ENCODE assay signal across 1 cellular context in the genomic region with DNA sequence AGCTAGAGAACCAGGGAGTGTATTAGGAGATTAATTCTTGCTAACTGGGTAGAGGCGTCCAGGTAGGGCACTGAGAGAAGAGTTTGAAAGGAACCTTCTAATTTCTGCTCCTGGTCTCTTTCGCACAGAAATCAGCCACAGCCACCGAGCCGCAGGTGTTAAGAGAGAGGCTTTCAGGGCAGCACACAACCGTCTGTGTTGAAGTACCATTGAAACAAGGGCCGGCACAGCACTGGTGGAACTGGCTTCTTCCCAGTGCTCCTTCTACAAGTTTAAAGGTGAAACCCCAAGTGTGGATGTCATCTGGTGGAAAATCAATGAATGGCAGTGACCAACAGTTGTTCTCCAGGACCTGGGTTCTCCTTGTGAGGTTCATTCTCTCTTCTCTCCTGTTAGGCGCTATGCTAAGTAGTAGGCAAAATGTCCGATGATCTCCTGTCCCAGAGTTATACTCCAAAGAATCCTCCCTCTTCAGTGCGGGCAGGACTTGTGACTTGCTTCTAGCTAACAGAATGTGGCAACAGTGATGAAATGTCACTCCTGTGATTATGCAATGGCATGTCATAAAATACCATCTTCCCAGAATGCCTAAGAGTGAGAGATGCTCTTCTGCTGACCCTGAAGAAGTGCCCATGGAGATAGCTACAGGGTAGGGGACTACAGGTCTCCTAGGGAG.
TF ChIP-seq lines count a peak whose summit lies in the region.

No MANE protein-coding gene starts in this region.

TF ChIP-seq in A549, 52 proteins besides CTCF, POLR2A, EP300 and RAD21 (continued from another document):
- TF ChIP-seq, protein P1, sequence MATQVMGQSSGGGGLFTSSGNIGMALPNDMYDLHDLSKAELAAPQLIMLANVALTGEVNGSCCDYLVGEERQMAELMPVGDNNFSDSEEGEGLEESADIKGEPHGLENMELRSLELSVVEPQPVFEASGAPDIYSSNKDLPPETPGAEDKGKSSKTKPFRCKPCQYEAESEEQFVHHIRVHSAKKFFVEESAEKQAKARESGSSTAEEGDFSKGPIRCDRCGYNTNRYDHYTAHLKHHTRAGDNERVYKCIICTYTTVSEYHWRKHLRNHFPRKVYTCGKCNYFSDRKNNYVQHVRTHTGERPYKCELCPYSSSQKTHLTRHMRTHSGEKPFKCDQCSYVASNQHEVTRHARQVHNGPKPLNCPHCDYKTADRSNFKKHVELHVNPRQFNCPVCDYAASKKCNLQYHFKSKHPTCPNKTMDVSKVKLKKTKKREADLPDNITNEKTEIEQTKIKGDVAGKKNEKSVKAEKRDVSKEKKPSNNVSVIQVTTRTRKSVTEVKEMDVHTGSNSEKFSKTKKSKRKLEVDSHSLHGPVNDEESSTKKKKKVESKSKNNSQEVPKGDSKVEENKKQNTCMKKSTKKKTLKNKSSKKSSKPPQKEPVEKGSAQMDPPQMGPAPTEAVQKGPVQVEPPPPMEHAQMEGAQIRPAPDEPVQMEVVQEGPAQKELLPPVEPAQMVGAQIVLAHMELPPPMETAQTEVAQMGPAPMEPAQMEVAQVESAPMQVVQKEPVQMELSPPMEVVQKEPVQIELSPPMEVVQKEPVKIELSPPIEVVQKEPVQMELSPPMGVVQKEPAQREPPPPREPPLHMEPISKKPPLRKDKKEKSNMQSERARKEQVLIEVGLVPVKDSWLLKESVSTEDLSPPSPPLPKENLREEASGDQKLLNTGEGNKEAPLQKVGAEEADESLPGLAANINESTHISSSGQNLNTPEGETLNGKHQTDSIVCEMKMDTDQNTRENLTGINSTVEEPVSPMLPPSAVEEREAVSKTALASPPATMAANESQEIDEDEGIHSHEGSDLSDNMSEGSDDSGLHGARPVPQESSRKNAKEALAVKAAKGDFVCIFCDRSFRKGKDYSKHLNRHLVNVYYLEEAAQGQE (IDR thresholded peaks at IDR 0.05), result no peak
- TF ChIP-seq ZC3H11A (IDR thresholded peaks at IDR 0.05) (no peak), EHF (CRISPR knock-in tag; IDR thresholded peaks at IDR 0.05) (no peak), JUNB (IDR thresholded peaks at IDR 0.05) (no peak), MAZ (IDR thresholded peaks at IDR 0.05; ENCODE audit: borderline replicate concordance, low read depth, low read length) (no peak), HOXB5 (CRISPR knock-in tag; IDR thresholded peaks at IDR 0.05) (no peak), SREBF2 (IDR thresholded peaks at IDR 0.05) (no peak), SMC3 (IDR thresholded peaks at IDR 0.05) (no peak), MYC (IDR thresholded peaks at IDR 0.05; ENCODE audit: borderline replicate concordance, low read length) (no peak)
- TF ChIP-seq, protein P2, sequence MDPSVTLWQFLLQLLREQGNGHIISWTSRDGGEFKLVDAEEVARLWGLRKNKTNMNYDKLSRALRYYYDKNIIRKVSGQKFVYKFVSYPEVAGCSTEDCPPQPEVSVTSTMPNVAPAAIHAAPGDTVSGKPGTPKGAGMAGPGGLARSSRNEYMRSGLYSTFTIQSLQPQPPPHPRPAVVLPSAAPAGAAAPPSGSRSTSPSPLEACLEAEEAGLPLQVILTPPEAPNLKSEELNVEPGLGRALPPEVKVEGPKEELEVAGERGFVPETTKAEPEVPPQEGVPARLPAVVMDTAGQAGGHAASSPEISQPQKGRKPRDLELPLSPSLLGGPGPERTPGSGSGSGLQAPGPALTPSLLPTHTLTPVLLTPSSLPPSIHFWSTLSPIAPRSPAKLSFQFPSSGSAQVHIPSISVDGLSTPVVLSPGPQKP (IDR thresholded peaks at IDR 0.05; ENCODE audit: low read depth, low read length), result no peak
- TF ChIP-seq, protein P3, sequence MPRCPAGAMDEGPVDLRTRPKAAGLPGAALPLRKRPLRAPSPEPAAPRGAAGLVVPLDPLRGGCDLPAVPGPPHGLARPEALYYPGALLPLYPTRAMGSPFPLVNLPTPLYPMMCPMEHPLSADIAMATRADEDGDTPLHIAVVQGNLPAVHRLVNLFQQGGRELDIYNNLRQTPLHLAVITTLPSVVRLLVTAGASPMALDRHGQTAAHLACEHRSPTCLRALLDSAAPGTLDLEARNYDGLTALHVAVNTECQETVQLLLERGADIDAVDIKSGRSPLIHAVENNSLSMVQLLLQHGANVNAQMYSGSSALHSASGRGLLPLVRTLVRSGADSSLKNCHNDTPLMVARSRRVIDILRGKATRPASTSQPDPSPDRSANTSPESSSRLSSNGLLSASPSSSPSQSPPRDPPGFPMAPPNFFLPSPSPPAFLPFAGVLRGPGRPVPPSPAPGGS (IDR thresholded peaks at IDR 0.05), result no peak
- TF ChIP-seq, protein P4, sequence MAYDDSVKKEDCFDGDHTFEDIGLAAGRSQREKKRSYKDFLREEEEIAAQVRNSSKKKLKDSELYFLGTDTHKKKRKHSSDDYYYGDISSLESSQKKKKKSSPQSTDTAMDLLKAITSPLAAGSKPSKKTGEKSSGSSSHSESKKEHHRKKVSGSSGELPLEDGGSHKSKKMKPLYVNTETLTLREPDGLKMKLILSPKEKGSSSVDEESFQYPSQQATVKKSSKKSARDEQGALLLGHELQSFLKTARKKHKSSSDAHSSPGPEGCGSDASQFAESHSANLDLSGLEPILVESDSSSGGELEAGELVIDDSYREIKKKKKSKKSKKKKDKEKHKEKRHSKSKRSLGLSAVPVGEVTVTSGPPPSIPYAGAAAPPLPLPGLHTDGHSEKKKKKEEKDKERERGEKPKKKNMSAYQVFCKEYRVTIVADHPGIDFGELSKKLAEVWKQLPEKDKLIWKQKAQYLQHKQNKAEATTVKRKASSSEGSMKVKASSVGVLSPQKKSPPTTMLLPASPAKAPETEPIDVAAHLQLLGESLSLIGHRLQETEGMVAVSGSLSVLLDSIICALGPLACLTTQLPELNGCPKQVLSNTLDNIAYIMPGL (CRISPR knock-in tag; IDR thresholded peaks at IDR 0.05; ENCODE audit: borderline replicate concordance), result no peak
